1 cellular context compared by ENCODE assay signal in the genomic region with DNA sequence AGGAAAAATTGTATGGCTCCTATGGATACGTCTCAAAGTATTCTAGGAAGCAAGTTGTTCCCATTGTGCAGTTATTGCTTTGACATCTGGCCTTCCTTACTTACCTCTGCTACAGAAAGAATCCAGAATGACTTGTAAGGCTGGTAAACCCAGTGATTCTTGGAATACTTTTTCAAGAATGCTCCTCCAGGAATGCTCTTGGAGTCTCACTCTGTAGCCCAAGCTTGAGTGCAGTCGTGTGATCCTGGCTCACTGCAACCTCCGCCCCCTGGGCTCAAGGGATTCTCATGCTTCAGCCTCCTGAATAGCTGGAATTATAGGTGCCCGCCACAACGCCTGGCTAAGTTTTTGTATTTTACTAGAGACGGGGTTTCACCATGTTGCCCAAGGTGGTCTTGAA.
TF ChIP-seq lines count a peak whose summit lies in the region.

No MANE protein-coding gene starts in this region.

TF ChIP-seq in IMR-90, 13 proteins besides CTCF, POLR2A, EP300 and RAD21 (continued from another document):
- no peak for TF ChIP-seq ELK1 (IDR thresholded peaks at IDR 0.05; ENCODE audit: borderline replicate concordance, low read depth, low read length)
TF ChIP-seq in IMR-90: peak in this region for 0.
